In the genomic region with DNA sequence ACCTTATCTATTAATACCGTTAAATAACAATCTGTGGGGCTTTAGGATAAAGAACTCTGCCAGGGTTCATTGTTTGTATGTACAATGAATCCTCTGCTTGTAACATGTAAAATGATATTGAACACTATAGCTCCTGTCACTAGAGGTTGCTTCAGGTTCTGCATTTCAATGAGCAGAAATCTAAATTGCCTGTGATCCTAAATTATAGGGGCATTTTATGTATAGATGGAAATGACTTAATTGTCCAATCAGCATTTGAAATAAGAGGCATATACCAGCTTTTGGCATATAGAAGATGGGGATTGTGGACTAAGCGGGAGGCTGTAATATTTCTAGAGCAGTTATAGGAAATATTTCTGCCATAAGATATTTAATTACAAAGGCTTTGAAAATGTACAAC, we compare ENCODE assay signal across 7 cellular contexts. TPM values are rescaled to one million over a fixed set of nuclear protein-coding genes. Genes with fewer than 3 reads are reported as not detected.
A peak's percentile ranks its signal among the peaks of the same experiment; 100 is the strongest.
DNase-seq lines count a peak whose midpoint lies in the region; ATAC-seq and TF ChIP-seq lines count a peak whose summit lies in the region.

No MANE protein-coding gene starts in this region.

- no peak for TF ChIP-seq POLR2A in IMR-90 (IDR thresholded peaks at IDR 0.05; ENCODE audit: low read depth, low read length)

- H2AFZ ChIP-seq in IMR-90 (replicated peaks; ENCODE audit: low read length, poor library complexity), result no peak overlapping the region

- H3K9me3 Mint-ChIP-seq in Calu3 (ENCODE audit: low read depth, unreplicated experiment), result no peaks in the 10 kb centered on the region
- H3K9me3 Mint-ChIP-seq in natural killer cell treated with Interleukin-12 subunit alpha and Interleukin-12 subunit beta and Interleukin-15 and Interleukin-18, amount 100 ng/mL, for 72 hours, result no peaks in the 10 kb centered on the region

- intact Hi-C loops in Calu3 (cut with micrococcal nuclease; ENCODE audit: unreplicated experiment), result loop anchor here (2.0 to 5.0 kb wide), 2 partner anchors 71 kb away; no protein-coding TSS in a partner anchor
- intact Hi-C loops in IMR-90 (cut with micrococcal nuclease), result loop anchor here (2.0 to 5.0 kb wide), 4 partner anchors 74 to 299 kb away; no protein-coding TSS in a partner anchor

- H3K14ac ChIP-seq in IMR-90 (replicated peaks; ENCODE audit: low read depth, low read length), result no peak overlapping the region

- H3K18ac ChIP-seq in IMR-90 (ENCODE audit: low read depth, low read length), result no peak overlapping the region

- BruUV-seq in Calu3 (replicated peaks; lab: Mats Ljungman, UMichigan) (no TSS peak), IMR-90 (replicated peaks; lab: Mats Ljungman, UMichigan) (TSS peak; percentile 38)

- WGBS in IMR-90 (ENCODE audit: extremely low coverage in 2 of 2, insufficient read length in 1 of 2), 2 experiments, result no CpG with 5 or more reads among the region's 2 CpGs

- no peaks in the 10 kb centered on the region for H3K36me3 ChIP-seq in IMR-90 (ENCODE audit: control insufficient read depth, insufficient read depth, low read length)

- H2AK9ac ChIP-seq in IMR-90 (replicated peaks; ENCODE audit: low read depth, low read length, poor library complexity), result no peak overlapping the region

- peaks cover 40% of the 10 kb centered on the region for H3K4me1 Mint-ChIP-seq in Calu3 (ENCODE audit: low read depth, unreplicated experiment)
- peaks cover 27 to 58% of the 10 kb centered on the region in 2 donors for H3K4me1 Mint-ChIP-seq in natural killer cell treated with Interleukin-12 subunit alpha and Interleukin-12 subunit beta and Interleukin-15 and Interleukin-18, amount 100 ng/mL, for 72 hours (ENCODE audit: low read depth in 2 of 2)

- H3K4ac ChIP-seq in IMR-90 (ENCODE audit: low read depth, low read length), result no peak overlapping the region

- no peak for ATAC-seq in IMR-90 (ENCODE audit: low read depth)
- ATAC-seq in natural killer cell treated with Interleukin-12 subunit alpha and Interleukin-12 subunit beta and Interleukin-15 and Interleukin-18, amount 100 ng/mL, for 72 hours, result no peak
- no peak for ATAC-seq in GM21825 (IDR thresholded peaks at IDR 0.05; ENCODE audit: unreplicated experiment)
- ATAC-seq in GM21367 (IDR thresholded peaks at IDR 0.05; ENCODE audit: unreplicated experiment), result no peak

- POLR2A ChIA-PET in IMR-90 (lab: Charles Lee; ENCODE audit: unreplicated experiment), result interaction anchor here (0.6 kb wide), 1 partner anchor 74 kb away, joined by 8 read pairs; no protein-coding TSS in a partner anchor

- dilution Hi-C loops in IMR-90 (cut with HindIII; ENCODE audit: low sequenced_read_pairs, unreplicated experiment), result no loop called here

- no peaks in the 10 kb centered on the region for H3K27me3 ChIP-seq in IMR-90 (ENCODE audit: control insufficient read depth, insufficient read depth, low read length)

- TF ChIP-seq CTCF in Calu3 (IDR thresholded peaks at IDR 0.05; ENCODE audit: unreplicated experiment), result no peak
- no peak for TF ChIP-seq CTCF in IMR-90 (conservative IDR thresholded peaks at IDR 0.05; ENCODE audit: low read depth, low read length)
- no peak for TF ChIP-seq CTCF in astrocyte of the spinal cord (IDR thresholded peaks at IDR 0.05; ENCODE audit: low read depth, low read length)

- H3K4me1 ChIP-seq in IMR-90 (ENCODE audit: control insufficient read depth, insufficient read depth, low read length), result peaks cover 6% of the 10 kb centered on the region

- no peak overlapping the region for H3K56ac ChIP-seq in IMR-90 (ENCODE audit: extremely low read depth, insufficient read depth, low read length)

- H4K5ac ChIP-seq in IMR-90 (ENCODE audit: low read depth, low read length), result no peak overlapping the region

- H3K27ac Mint-ChIP-seq in Calu3 (ENCODE audit: unreplicated experiment), result peak overlapping the region; percentile 80
- peak overlapping the region; percentile 87 to 95 for H3K27ac Mint-ChIP-seq in natural killer cell treated with Interleukin-12 subunit alpha and Interleukin-12 subunit beta and Interleukin-15 and Interleukin-18, amount 100 ng/mL, for 72 hours

- H4K20me1 ChIP-seq in IMR-90 (ENCODE audit: insufficient read depth, low read length), result peaks cover 34% of the 10 kb centered on the region; the same call in 1 of the 2 replicates

- DNase-seq in Calu3 (no peak), IMR-90 (no peak), astrocyte of the spinal cord (ENCODE audit: low read depth, low spot score) (no peak), kidney glomerular epithelial cell (lab: John Stamatoyannopoulos, UW) (no peak)
- DNase-seq in natural killer cell treated with Interleukin-12 subunit alpha and Interleukin-12 subunit beta and Interleukin-15 and Interleukin-18, amount 100 ng/mL, for 72 hours (ENCODE audit: low spot score), result no peak

- no peak overlapping the region for H3K9ac ChIP-seq in IMR-90 (ENCODE audit: low read depth, low read length)

- no peak overlapping the region for H3K4me3 ChIP-seq in IMR-90 (ENCODE audit: insufficient read depth, low read depth, low read length)
- H3K4me3 ChIP-seq in astrocyte of the spinal cord (ENCODE audit: low read depth, low read length), result peak overlapping the region; percentile 93

- no peak overlapping the region for H4K8ac ChIP-seq in IMR-90 (ENCODE audit: low read depth in 2 of 2, low read length in 2 of 2)

- H3K4me2 ChIP-seq in IMR-90 (ENCODE audit: low read depth, low read length), result peak overlapping the region; percentile 94

- peaks cover 1 to 34% of the 10 kb centered on the region in 2 experiments; a peak in 3 of 4 replicates for H3K79me1 ChIP-seq in IMR-90 (ENCODE audit: low read depth in 1 of 2, low read length in 2 of 2)

- no peak overlapping the region for H2BK5ac ChIP-seq in IMR-90 (ENCODE audit: low read depth, low read length, poor library complexity, severe bottlenecking)

- H2AK5ac ChIP-seq in IMR-90 (ENCODE audit: low read depth, low read length), result no peak overlapping the region

- H3K36me3 Mint-ChIP-seq in Calu3 (ENCODE audit: insufficient read depth, unreplicated experiment), result peaks cover 35% of the 10 kb centered on the region
- H3K36me3 Mint-ChIP-seq in natural killer cell treated with Interleukin-12 subunit alpha and Interleukin-12 subunit beta and Interleukin-15 and Interleukin-18, amount 100 ng/mL, for 72 hours, result peaks cover 8% of the 10 kb centered on the region

- H4K91ac ChIP-seq in IMR-90 (ENCODE audit: insufficient read depth, low read depth, low read length), result no peak overlapping the region

- H3K4me3 Mint-ChIP-seq in Calu3 (ENCODE audit: low read depth, unreplicated experiment), result peak overlapping the region; percentile 83
- H3K4me3 Mint-ChIP-seq in natural killer cell treated with Interleukin-12 subunit alpha and Interleukin-12 subunit beta and Interleukin-15 and Interleukin-18, amount 100 ng/mL, for 72 hours, result peak overlapping the region; percentile 96

- no peak for TF ChIP-seq RAD21 in IMR-90 (IDR thresholded peaks at IDR 0.05; ENCODE audit: low read length)

- no peaks in the 10 kb centered on the region for H3K27me3 Mint-ChIP-seq in Calu3 (ENCODE audit: unreplicated experiment)
- H3K27me3 Mint-ChIP-seq in natural killer cell treated with Interleukin-12 subunit alpha and Interleukin-12 subunit beta and Interleukin-15 and Interleukin-18, amount 100 ng/mL, for 72 hours, result no peaks in the 10 kb centered on the region

- no peak overlapping the region for H3K23ac ChIP-seq in IMR-90 (ENCODE audit: low read depth, low read length)

- H3K27ac ChIP-seq in IMR-90 (ENCODE audit: insufficient read depth, low read length), result no peak overlapping the region

- CTCF ChIA-PET in Calu3 (lab: Charles Lee), result interaction anchor here (0.6 to 1.6 kb wide), 7 partner anchors 13 to 143 kb away, joined by 3 to 6 read pairs (median 5); no protein-coding TSS in a partner anchor
- CTCF ChIA-PET in IMR-90 (lab: Yijun Ruan, JAX), result interaction anchor here (0.6 to 1.8 kb wide), 4 partner anchors 11 to 120 kb away, joined by 3 to 6 read pairs (median 3); no protein-coding TSS in a partner anchor

- H3K9me1 ChIP-seq in IMR-90 (ENCODE audit: insufficient read depth, low read length), result peaks cover 3% of the 10 kb centered on the region; the same call in 1 of the 2 replicates

- no peak overlapping the region for H2BK120ac ChIP-seq in IMR-90 (ENCODE audit: low read depth, low read length)

- H2BK20ac ChIP-seq in IMR-90 (ENCODE audit: low read depth, low read length), result no peak overlapping the region

- no peaks in the 10 kb centered on the region for H3K9me3 ChIP-seq in IMR-90 (ENCODE audit: control insufficient read depth, insufficient read depth, low read length)

- no peak overlapping the region for H2BK15ac ChIP-seq in IMR-90 (ENCODE audit: low read depth, low read length)

- in situ Hi-C loops in IMR-90 (cut with MboI; ENCODE audit: low sequenced_read_pairs), result no loop called here
- in situ Hi-C loops in astrocyte of the spinal cord (cut with HindIII; ENCODE audit: low sequenced_read_pairs), result no loop called here

TF ChIP-seq in IMR-90, 13 proteins besides CTCF, POLR2A, EP300 and RAD21 (continues in another document):
- no peak for TF ChIP-seq ELK1 (IDR thresholded peaks at IDR 0.05; ENCODE audit: borderline replicate concordance, low read depth, low read length)
- no peak for TF ChIP-seq MAFK (IDR thresholded peaks at IDR 0.05; ENCODE audit: low read depth, low read length)
- no peak for TF ChIP-seq FOS (IDR thresholded peaks at IDR 0.05; ENCODE audit: low read depth, low read length)
- TF ChIP-seq SMC3 (IDR thresholded peaks at IDR 0.05; ENCODE audit: low read depth, low read length), result no peak
- TF ChIP-seq, protein P1, sequence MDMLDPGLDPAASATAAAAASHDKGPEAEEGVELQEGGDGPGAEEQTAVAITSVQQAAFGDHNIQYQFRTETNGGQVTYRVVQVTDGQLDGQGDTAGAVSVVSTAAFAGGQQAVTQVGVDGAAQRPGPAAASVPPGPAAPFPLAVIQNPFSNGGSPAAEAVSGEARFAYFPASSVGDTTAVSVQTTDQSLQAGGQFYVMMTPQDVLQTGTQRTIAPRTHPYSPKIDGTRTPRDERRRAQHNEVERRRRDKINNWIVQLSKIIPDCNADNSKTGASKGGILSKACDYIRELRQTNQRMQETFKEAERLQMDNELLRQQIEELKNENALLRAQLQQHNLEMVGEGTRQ (IDR thresholded peaks at IDR 0.05; ENCODE audit: low read depth, low read length), result no peak

RNA-seq across cellular contexts. Expression of gene NCOA3, which starts 2.0 kb away (rescaled TPM):
- total RNA-seq in Calu3 (2022), result 60.3 and 63.8 TPM in 2 replicates
- total RNA-seq in IMR-90 (2012; rRNA removed), result 27.2 and 29.0 TPM in 2 replicates
- 8.1 and 8.8 TPM in 2 replicates for polyA plus RNA-seq in IMR-90 (2012; rRNA removed)
- polyA plus RNA-seq in IMR-90 (2012; cell fraction: cytosol; rRNA removed), result 2.7 and 2.8 TPM in 2 replicates
- polyA plus RNA-seq in IMR-90 (2012; cell fraction: nucleus; rRNA removed; ENCODE audit: low replicate concordance), result 5.1 and 16.2 TPM in 2 replicates
- total RNA-seq in natural killer cell treated with Interleukin-12 subunit alpha and Interleukin-12 subunit beta and Interleukin-15 and Interleukin-18, amount 100 ng/mL, for 72 hours, result 10 to 100 TPM; 63.6 to 66.6 TPM
